ENCODE assay signal across 14 cellular contexts in genomic region chr7:111006691-111007090, GRCh38.
"Had no signal": no experiment of that assay in that cellular context is flagged by ENCODE, and none has a peak within 500 bp of the region (broad histone marks: within the 10 kb centered on the region; RNA-seq: fewer than 3 reads in every experiment).

No MANE protein-coding gene starts in this region.

- ATAC-seq: gastroesophageal sphincter; left ventricle myocardium superior; sciatic nerve; stimulated activated naive B cell treated with anti-CD40 and anti-IgM and Interleukin-4, amounts not matched to agents 10 μg/mL and 1 μg/mL and 100 μg/mL, for 72 hours had no signal

- H3K27me3 ChIP-seq: esophagus squamous epithelium, gastroesophageal sphincter, tibial nerve had no signal

- H3K9me3 ChIP-seq: esophagus squamous epithelium, gastroesophageal sphincter, tibial nerve had no signal

- H3K4me3 ChIP-seq: esophagus squamous epithelium, gastroesophageal sphincter, tibial nerve had no signal

- H3K4me1 ChIP-seq: gastroesophageal sphincter, tibial nerve had no signal

- H3K27ac ChIP-seq: esophagus squamous epithelium, gastroesophageal sphincter, tibial nerve had no signal

- H3K36me3 ChIP-seq: esophagus squamous epithelium, gastroesophageal sphincter, tibial nerve had no signal

- DNase-seq: activated CD4-positive, alpha-beta memory T cell treated with anti-CD3 and anti-CD28 coated beads, Interleukin-2, amount 10 ng/mL, durations not matched to agents 7 days and 5 days; activated gamma-delta T cell treated with Interleukin-2 at 50 U/mL for 16 hours; activated naive CD8-positive, alpha-beta T cell treated with anti-CD3 and anti-CD28 coated beads for 36 hours; activated T-cell treated with anti-CD3 and anti-CD28 coated beads, Interleukin-2, amount 50 U/mL, for 48 hours; esophagus squamous epithelium; kidney; left ventricle myocardium superior; mesenchymal stem cell; stimulated activated CD4-positive, alpha-beta T cell treated with anti-CD3 and anti-CD28 coated beads, Interleukin-2, amount 100 ng/mL, for 24 hours; stimulated activated naive B cell treated with anti-CD40 and anti-IgM and Interleukin-4, amounts not matched to agents 10 μg/mL and 1 μg/mL and 100 μg/mL, for 72 hours; T1000 had no signal
